ENCODE assay signal across 8 cellular contexts in the genomic region with DNA sequence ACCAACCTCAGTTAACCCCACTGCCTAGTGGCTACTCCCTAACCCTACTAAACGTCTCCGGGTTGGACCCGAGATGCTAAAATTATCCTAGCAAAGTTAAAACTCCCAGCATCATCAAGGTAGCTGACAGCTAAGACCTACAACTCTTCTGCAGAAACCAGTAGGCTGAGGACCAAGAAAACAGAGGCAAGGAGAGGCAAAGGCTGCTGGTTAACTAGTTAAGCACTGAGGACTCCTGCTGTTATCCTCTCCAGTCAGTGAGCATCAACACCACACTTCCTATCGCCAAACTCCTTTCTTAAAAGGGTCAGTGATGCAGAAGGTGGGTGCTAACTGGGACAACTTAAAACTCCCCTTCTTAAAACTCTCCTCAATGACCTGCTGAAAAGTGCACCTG. TPM values are rescaled to one million over a fixed set of nuclear protein-coding genes. Genes with fewer than 3 reads are reported as not detected.
A peak's percentile ranks its signal among the peaks of the same experiment; 100 is the strongest.
DNase-seq lines count a peak whose midpoint lies in the region; ATAC-seq, FAIRE-seq and TF ChIP-seq lines count a peak whose summit lies in the region.

No MANE protein-coding gene starts in this region.

- WGBS in thyroid gland, 2 donors: 54 to 62% methylated on average over 4 of the region's 4 CpGs

- POLR2A ChIA-PET in CD4-positive, alpha-beta T cell (lab: Charles Lee): interaction anchor here (1.4 to 7.6 kb wide), 3 partner anchors 8 to 60 kb away, joined by 4 to 178 read pairs (median 63); no protein-coding TSS in a partner anchor

- ATAC-seq in CD4-positive, alpha-beta T cell (ENCODE audit: poor library complexity): no peak
- ATAC-seq in natural killer cell: no peak
- no peak for ATAC-seq in HG02571 (IDR thresholded peaks at IDR 0.05; ENCODE audit: unreplicated experiment)

- CTCF ChIA-PET in CD4-positive, alpha-beta T cell (lab: Charles Lee): interaction anchor here (1.0 to 3.2 kb wide), 4 partner anchors 27 to 98 kb away, joined by 3 to 14 read pairs (median 3); no protein-coding TSS in a partner anchor

- H3K27me3 ChIP-seq in CD4-positive, alpha-beta T cell (ENCODE audit: control insufficient read depth, insufficient read depth, low read length): no peaks in the 10 kb centered on the region
- H3K27me3 ChIP-seq in bronchial epithelial cell (ENCODE audit: control insufficient read depth, insufficient read depth, low read length) (no peaks in the 10 kb centered on the region), thyroid gland (no peaks in the 10 kb centered on the region)

- H3K4me1 ChIP-seq in thyroid gland: peaks cover 8 to 15% of the 10 kb centered on the region in 2 donors

- H3K9me3 Mint-ChIP-seq in CD4-positive, alpha-beta T cell: no peaks in the 10 kb centered on the region
- no peaks in the 10 kb centered on the region for H3K9me3 Mint-ChIP-seq in natural killer cell

- no peak for DNase-seq in CD4-positive, alpha-beta T cell
- DNase-seq in LNCaP clone FGC (ENCODE audit: low read depth) (no peak), bronchial epithelial cell (ENCODE audit: low read depth) (peak; percentile 10), natural killer cell (no peak), NCI-H1105 (lab: John Stamatoyannopoulos, UW) (no peak), NCI-H2196 (lab: John Stamatoyannopoulos, UW; ENCODE audit: unreplicated experiment) (no peak), thyroid gland (no peak)

- H3K4me3 ChIP-seq in LNCaP clone FGC (ENCODE audit: low read depth, low read length) (peak overlapping the region; percentile 76), bronchial epithelial cell (ENCODE audit: low read depth, low read length) (peak overlapping the region; percentile 47), thyroid gland (replicated peaks in 1 of 3) (no peak overlapping the region)

- FAIRE-seq in bronchial epithelial cell (lab: Jason Lieb, UNC): no peak

- TF ChIP-seq CTCF in CD4-positive, alpha-beta T cell (IDR thresholded peaks at IDR 0.05): no peak
- no peak for TF ChIP-seq CTCF in LNCaP clone FGC (IDR thresholded peaks at IDR 0.05; ENCODE audit: control insufficient read depth, extremely low read depth, insufficient read depth)
- no peak for TF ChIP-seq CTCF in bronchial epithelial cell (IDR thresholded peaks at IDR 0.05; ENCODE audit: insufficient read depth, low read length, severe bottlenecking)
- no peak for TF ChIP-seq CTCF in natural killer cell (IDR thresholded peaks at IDR 0.05)
- TF ChIP-seq CTCF in thyroid gland (IDR thresholded peaks at IDR 0.05): no peak

- no peaks in the 10 kb centered on the region for H3K27me3 Mint-ChIP-seq in CD4-positive, alpha-beta T cell
- H3K27me3 Mint-ChIP-seq in natural killer cell (ENCODE audit: low read depth in 2 of 2): no peaks in the 10 kb centered on the region

- H3K36me3 ChIP-seq in bronchial epithelial cell (ENCODE audit: control insufficient read depth, insufficient read depth, low read length) (no peaks in the 10 kb centered on the region), thyroid gland (no peaks in the 10 kb centered on the region)

- H3K9me3 ChIP-seq in CD4-positive, alpha-beta T cell (ENCODE audit: control insufficient read depth, low read length): no peaks in the 10 kb centered on the region
- H3K9me3 ChIP-seq in thyroid gland: no peaks in the 10 kb centered on the region

- TF ChIP-seq POLR2A in thyroid gland (IDR thresholded peaks at IDR 0.05): no peak

- intact Hi-C loops in CD4-positive, alpha-beta T cell (cut with DNase I, micrococcal nuclease): loop anchor here (2.0 to 10.0 kb wide), 7 partner anchors 33 to 233 kb away; partner anchors contain the start of gene MRPS10 (in 1 of the 2)
- intact Hi-C loops in natural killer cell (cut with micrococcal nuclease): loop anchor here (2.0 kb wide), 2 partner anchors 33 to 59 kb away; no protein-coding TSS in a partner anchor
- intact Hi-C loops in thyroid gland (cut with DNase I): no loop called here

- H3K36me3 Mint-ChIP-seq in CD4-positive, alpha-beta T cell (ENCODE audit: low read depth): peaks cover 48% of the 10 kb centered on the region
- H3K36me3 Mint-ChIP-seq in natural killer cell: no peaks in the 10 kb centered on the region

- H3K27ac Mint-ChIP-seq in CD4-positive, alpha-beta T cell: peak overlapping the region; percentile 84
- peak overlapping the region; percentile 87 to 96 for H3K27ac Mint-ChIP-seq in natural killer cell

- H3K4me1 Mint-ChIP-seq in CD4-positive, alpha-beta T cell (ENCODE audit: low read depth): peaks cover 79% of the 10 kb centered on the region
- H3K4me1 Mint-ChIP-seq in natural killer cell: peaks cover 66 to 74% of the 10 kb centered on the region in 2 donors

- peak overlapping the region; percentile 55 for H3K27ac ChIP-seq in CD4-positive, alpha-beta T cell (ENCODE audit: low read depth, low read length)
- no peak overlapping the region for H3K27ac ChIP-seq in thyroid gland

- peak overlapping the region; percentile 100 for H3K4me3 Mint-ChIP-seq in CD4-positive, alpha-beta T cell
- H3K4me3 Mint-ChIP-seq in natural killer cell: peak overlapping the region; percentile 99

RNA-seq across cellular contexts. Expression of gene TRERF1, which starts 1.8 kb away (rescaled TPM):
- 10 to 100 TPM; 31.0 to 31.7 TPM for total RNA-seq in CD4-positive, alpha-beta T cell
- total RNA-seq in bronchial epithelial cell (1.4 and 1.8 TPM in 2 replicates), natural killer cell (10 to 100 TPM; 34.6 to 42.3 (median 38.6) TPM), thyroid gland (1 to 10 TPM; 1.6 to 4.1 (median 2.6) TPM)

Comparison
In these comparisons a context has a peak if more than half of its experiments do, and no peak if none do; other contexts are left out.
1. H3K4me3 ChIP-seq: peak in LNCaP clone FGC (single experiment) and bronchial epithelial cell (single experiment); none in thyroid gland (0 of 3).
2. RNA of gene TRERF1, which starts 1.8 kb away (total RNA-seq): 34.6 to 42.3 TPM in natural killer cell and 31.0 to 31.7 TPM in CD4-positive, alpha-beta T cell; 1.6 to 4.1 TPM in thyroid gland and 1.4 to 1.8 TPM in bronchial epithelial cell; every median in the first group is over 4 times any median in the second.